7 cellular contexts compared by ENCODE assay signal in the genomic region with DNA sequence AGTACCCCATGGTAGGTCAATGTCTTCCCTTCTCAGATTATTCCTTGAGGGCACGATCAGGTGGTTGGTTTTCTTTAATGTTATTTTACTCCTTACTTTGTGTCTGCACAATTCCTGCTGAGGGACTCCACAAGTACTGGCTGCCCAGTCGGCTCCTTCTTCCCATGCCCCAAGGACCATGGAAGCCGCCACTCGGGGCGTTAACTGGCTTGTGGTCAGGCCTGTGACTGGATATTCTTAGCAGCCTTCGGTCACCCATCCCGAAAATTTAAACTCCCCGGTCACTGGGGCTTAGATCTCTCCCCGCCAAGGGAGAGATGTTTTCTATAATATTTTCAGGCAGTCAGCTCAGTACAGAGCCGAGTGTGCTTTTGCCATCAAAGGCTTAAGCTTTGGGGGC.
"Had no signal": no experiment of that assay in that cellular context is flagged by ENCODE, and none has a peak within 500 bp of the region (broad histone marks: within the 10 kb centered on the region; RNA-seq: fewer than 3 reads in every experiment).

No MANE protein-coding gene starts in this region.

- H3K27ac ChIP-seq: HL-60, KMS-11 had no signal

- H3K9ac ChIP-seq: KMS-11 had no signal

- ATAC-seq: GM23338, HepG2 had no signal

- H3K4me2 ChIP-seq: GM23338, KMS-11 had no signal

- H3K4me3 ChIP-seq: GM23338 had no signal

- DNase-seq: H9, HCEC 1CT, KBM-7 had no signal

- H2AFZ ChIP-seq: GM23338 had no signal
